ENCODE assay signal across 1 cellular context in the genomic region with DNA sequence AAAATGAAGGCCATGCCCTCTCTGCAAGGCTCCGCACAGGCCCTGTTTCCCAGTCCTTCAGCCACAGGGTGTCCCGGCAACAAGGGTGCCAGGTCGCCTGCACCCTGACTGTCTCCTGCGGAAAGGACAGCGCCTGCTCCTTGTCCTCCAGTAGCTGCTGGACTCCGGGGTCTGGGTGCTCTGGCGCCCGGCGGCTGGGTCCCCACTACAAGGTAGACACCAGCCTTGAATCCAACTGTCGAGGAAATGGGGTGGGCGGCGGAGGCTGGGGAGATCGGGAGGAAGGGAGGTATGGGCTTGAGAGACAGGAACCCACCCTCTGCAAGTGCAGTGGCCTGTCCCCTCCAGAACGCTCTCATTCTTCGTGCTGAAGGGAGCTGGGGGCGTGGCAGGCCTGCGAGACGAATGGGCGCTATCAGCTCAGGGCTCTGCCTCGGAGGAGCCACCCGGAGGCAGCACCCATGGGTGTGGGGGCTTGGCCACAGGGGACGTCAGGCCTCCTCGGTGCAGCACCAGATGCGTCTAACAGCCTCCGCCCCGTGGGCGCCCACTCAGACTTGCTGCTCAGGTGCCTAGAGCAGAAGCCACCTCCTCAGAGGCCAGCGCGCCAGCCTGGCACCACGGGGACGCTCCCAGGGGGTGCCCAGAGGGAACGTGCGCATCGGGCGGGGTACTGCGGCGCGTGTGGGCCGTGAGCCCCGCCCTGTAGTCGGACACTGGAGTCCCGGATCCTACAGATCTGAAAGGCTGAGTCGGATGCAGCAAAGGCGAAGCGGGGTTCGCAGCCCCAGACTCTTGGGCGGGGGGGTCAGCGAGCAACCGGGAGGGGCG.
TF ChIP-seq lines count a peak whose summit lies in the region.

No MANE protein-coding gene starts in this region.

TF ChIP-seq in endothelial cell of umbilical vein, 7 proteins besides CTCF, POLR2A, EP300 and RAD21:
- TF ChIP-seq JUN (IDR thresholded peaks at IDR 0.05; ENCODE audit: borderline replicate concordance, insufficient read depth, insufficient read length, low read depth) (no peak), EZH2 (IDR thresholded peaks at IDR 0.05; ENCODE audit: borderline replicate concordance, low read depth, low read length, severe bottlenecking) (no peak), MYC (IDR thresholded peaks at IDR 0.05; ENCODE audit: low read depth, low read length) (no peak), GATA2 (IDR thresholded peaks at IDR 0.05; ENCODE audit: insufficient read depth, insufficient read length, low read depth, low read length) (no peak), FOS (IDR thresholded peaks at IDR 0.05; ENCODE audit: borderline replicate concordance, insufficient read depth, low read length) (no peak)
- TF ChIP-seq, protein P1, sequence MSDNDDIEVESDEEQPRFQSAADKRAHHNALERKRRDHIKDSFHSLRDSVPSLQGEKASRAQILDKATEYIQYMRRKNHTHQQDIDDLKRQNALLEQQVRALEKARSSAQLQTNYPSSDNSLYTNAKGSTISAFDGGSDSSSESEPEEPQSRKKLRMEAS (IDR thresholded peaks at IDR 0.05; ENCODE audit: insufficient read depth, insufficient read length), result no peak
